9 cellular contexts compared by ENCODE assay signal in the genomic region with DNA sequence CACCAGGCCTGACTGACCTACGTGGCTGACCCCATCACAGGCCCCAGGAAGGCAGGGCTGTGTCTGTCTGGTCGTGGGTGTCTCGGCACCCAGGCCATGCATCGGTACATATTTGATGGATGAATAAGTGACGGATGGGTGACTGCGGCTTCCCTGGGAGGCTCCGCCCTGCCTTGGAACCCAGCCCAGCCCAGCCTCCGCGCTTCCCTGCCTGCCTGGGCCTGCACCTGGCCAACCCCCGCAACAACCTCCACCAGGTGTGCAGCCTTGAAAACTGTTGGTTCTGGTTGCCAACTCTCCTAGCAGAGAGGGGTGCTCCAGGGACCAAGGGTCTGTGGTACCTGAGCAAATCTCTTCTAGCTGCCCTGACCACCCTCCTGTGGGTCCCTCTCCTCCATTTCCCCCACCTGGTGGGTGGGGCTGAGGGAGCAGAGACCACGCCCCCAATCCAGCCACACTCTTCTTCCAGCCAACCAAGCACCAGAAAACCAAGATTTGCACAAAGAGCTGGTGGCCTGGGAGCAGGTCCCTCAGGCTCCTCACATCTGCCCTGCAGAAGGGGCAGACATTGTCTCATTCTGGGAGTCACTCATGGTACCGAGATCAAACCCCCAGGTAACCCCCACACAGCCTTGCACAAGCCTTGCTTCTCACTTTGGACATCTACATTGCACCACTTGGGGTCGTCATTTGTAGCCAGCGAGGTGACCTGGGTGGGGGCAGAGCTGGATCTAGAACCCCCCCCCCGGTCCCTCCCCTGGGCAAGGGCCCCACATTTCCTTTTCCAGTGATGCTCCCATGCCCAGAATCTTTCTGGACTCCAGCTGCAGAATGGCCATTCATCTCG.
DNase-seq lines count a peak whose midpoint lies in the region; ATAC-seq, FAIRE-seq and TF ChIP-seq lines count a peak whose summit lies in the region.
"Had no signal": no experiment of that assay in that cellular context is flagged by ENCODE, and none has a peak within 500 bp of the region (broad histone marks: within the 10 kb centered on the region; RNA-seq: fewer than 3 reads in every experiment).

No MANE protein-coding gene starts in this region.

- H4K20me1 ChIP-seq in HepG2 (ENCODE audit: insufficient read depth, low read length): no peaks in the 10 kb centered on the region

- TF ChIP-seq CTCF in RWPE1 (conservative IDR thresholded peaks at IDR 0.05; ENCODE audit: low read depth) (no peak), HepG2 (CRISPR knock-in tag; IDR thresholded peaks at IDR 0.05) (no peak)

- no peak overlapping the region for H3K27ac ChIP-seq in HUES6 (ENCODE audit: low read depth, low read length)
- peak overlapping the region; percentile 87 for H3K27ac ChIP-seq in RWPE1
- H3K27ac ChIP-seq in HepG2 (ENCODE audit: extremely low read length, insufficient read depth, low read length): no peak overlapping the region

- peak; percentile 22 for ATAC-seq in HepG2
- ATAC-seq in GM19467 (IDR thresholded peaks at IDR 0.05; ENCODE audit: unreplicated experiment): no peak

- no peak for FAIRE-seq in HepG2 (lab: Jason Lieb, UNC)

- intact Hi-C loops in HepG2 (cut with micrococcal nuclease; ENCODE audit: unreplicated experiment): no loop called here

- H3K27me3 ChIP-seq in HUES6 (ENCODE audit: control insufficient read depth, insufficient read depth, low read length): no peaks in the 10 kb centered on the region
- peaks cover 0 to 53% of the 10 kb centered on the region in 2 experiments for H3K27me3 ChIP-seq in HepG2 (ENCODE audit: control insufficient read depth in 1 of 2, insufficient read depth in 2 of 2, low read length in 2 of 2)

- H3K9me3 ChIP-seq in HUES6 (ENCODE audit: control insufficient read depth, insufficient read depth, low read depth, low read length) (no peaks in the 10 kb centered on the region), HepG2 (ENCODE audit: low read length) (no peaks in the 10 kb centered on the region)

- TF ChIP-seq POLR2A in HepG2 (IDR thresholded peaks at IDR 0.05; ENCODE audit: insufficient read depth in 1 of 2, low read depth in 2 of 2, low read length in 2 of 2): no peak

- TF ChIP-seq RAD21 in HepG2 (CRISPR knock-in tag; IDR thresholded peaks at IDR 0.05): no peak

- POLR2A ChIA-PET in RWPE1 (lab: Yijun Ruan, JAX; ENCODE audit: low non-redundant PET): interaction anchor here (0.6 to 1.2 kb wide), 3 partner anchors 70 to 101 kb away, joined by 3 read pairs; a partner anchor contains a TSS
- POLR2A ChIA-PET in HepG2 (lab: Yijun Ruan, JAX): no interaction called here

- peak; percentile 56 for DNase-seq in ACHN
- peak; percentile 99 for DNase-seq in RWPE1 (ENCODE audit: low spot score)
- DNase-seq in HepG2 (ENCODE audit: low spot score): no peak
- no peak for DNase-seq in DMS114 treated with DMSO at 0.1 percent for 48 hours (lab: John Stamatoyannopoulos, UW; ENCODE audit: unreplicated experiment)
- no peak for DNase-seq in stimulated activated CD4-positive, alpha-beta T cell treated with anti-CD3 and anti-CD28 coated beads, Interleukin-15, amount 100 ng/mL, for 24 hours
- no peak for DNase-seq in hippocampal formation (lab: John Stamatoyannopoulos, UW)
- DNase-seq: GDM1 had no signal

- 0 out of 2 replicates have a peak overlapping the region, but pooled peaks have one; percentile 7 for H3K4me2 ChIP-seq in HepG2 (ENCODE audit: low read depth, low read length)

- in situ Hi-C loops in ACHN (cut with HindIII; ENCODE audit: low pct_ligation_motif_present, low pct_unique_long_range_greater_than_20kb, low sequenced_read_pairs): no loop called here
- in situ Hi-C loops in HepG2 (cut with HindIII; ENCODE audit: extremely low pct_ligation_motif_present, low pct_unique_long_range_greater_than_20kb): loop anchor here (5.0 kb wide), 1 partner anchor 51 kb away; no protein-coding TSS in a partner anchor

- no TSS peak for BruUV-seq in HepG2 (replicated peaks; lab: Mats Ljungman, UMichigan)

- CTCF ChIA-PET in RWPE1 (lab: Yijun Ruan, JAX) (interaction anchor here (0.6 to 0.7 kb wide), 2 partner anchors 15 to 222 kb away, joined by 3 read pairs; no protein-coding TSS in a partner anchor), HepG2 (lab: Yijun Ruan, JAX; ENCODE audit: low intra/inter-chr PET ratio, low total read pairs) (no interaction called here)

- H3K4me1 ChIP-seq in HUES6 (ENCODE audit: control insufficient read depth, insufficient read depth, low read length) (peaks cover 50% of the 10 kb centered on the region), HepG2 (ENCODE audit: insufficient read depth, low read length) (peaks cover 47% of the 10 kb centered on the region)

- H3K4me3 ChIP-seq in HUES6 (ENCODE audit: low read depth, low read length) (peak overlapping the region; percentile 37; the same call in 1 of the 2 replicates), HepG2 (replicated peaks in 1 of 3; ENCODE audit: insufficient read depth in 1 of 3, low read depth in 2 of 3, low read length in 3 of 3) (no peak overlapping the region)

- no peaks in the 10 kb centered on the region for H3K79me2 ChIP-seq in HepG2 (ENCODE audit: insufficient read depth, low read length)

- no peaks in the 10 kb centered on the region for H3K36me3 ChIP-seq in HUES6 (ENCODE audit: control insufficient read depth, insufficient read depth, low read length)
- H3K36me3 ChIP-seq in HepG2 (replicated peaks in 1 of 2; ENCODE audit: control insufficient read depth in 1 of 2, insufficient read depth in 2 of 2, low read length in 2 of 2): no peaks in the 10 kb centered on the region

- WGBS in HepG2 (ENCODE audit: low lambda C conversion rate): 38% methylated on average over 5 of the region's 16 CpGs

- H2AFZ ChIP-seq in HepG2 (ENCODE audit: low read length): no peak overlapping the region

- H3K9ac ChIP-seq in HUES6 (ENCODE audit: low read length) (no peak overlapping the region), HepG2 (ENCODE audit: insufficient read depth, low read depth, low read length) (no peak overlapping the region)

- TF ChIP-seq EP300 in HepG2 (IDR thresholded peaks at IDR 0.05; ENCODE audit: low read depth in 2 of 2, low read length in 2 of 2) (no peak), HepG2 (CRISPR knock-in tag; IDR thresholded peaks at IDR 0.05; ENCODE audit: borderline replicate concordance) (no peak)

TF ChIP-seq in HepG2, 621 proteins besides CTCF, POLR2A, EP300 and RAD21:
- TF ChIP-seq, protein P1, sequence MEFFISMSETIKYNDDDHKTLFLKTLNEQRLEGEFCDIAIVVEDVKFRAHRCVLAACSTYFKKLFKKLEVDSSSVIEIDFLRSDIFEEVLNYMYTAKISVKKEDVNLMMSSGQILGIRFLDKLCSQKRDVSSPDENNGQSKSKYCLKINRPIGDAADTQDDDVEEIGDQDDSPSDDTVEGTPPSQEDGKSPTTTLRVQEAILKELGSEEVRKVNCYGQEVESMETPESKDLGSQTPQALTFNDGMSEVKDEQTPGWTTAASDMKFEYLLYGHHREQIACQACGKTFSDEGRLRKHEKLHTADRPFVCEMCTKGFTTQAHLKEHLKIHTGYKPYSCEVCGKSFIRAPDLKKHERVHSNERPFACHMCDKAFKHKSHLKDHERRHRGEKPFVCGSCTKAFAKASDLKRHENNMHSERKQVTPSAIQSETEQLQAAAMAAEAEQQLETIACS (CRISPR knock-in tag; IDR thresholded peaks at IDR 0.05): no peak
- TF ChIP-seq FOSL2 (CRISPR knock-in tag; IDR thresholded peaks at IDR 0.05): peak; percentile 63

Comparison
In these comparisons a context has a peak if more than half of its experiments do, and no peak if none do; other contexts are left out.
1. DNase-seq: peak in ACHN (single experiment) and RWPE1 (single experiment); none in HepG2 (single experiment), DMS114 treated with DMSO at 0.1 percent for 48 hours (single experiment), stimulated activated CD4-positive, alpha-beta T cell treated with anti-CD3 and anti-CD28 coated beads, Interleukin-15, amount 100 ng/mL, for 24 hours (single experiment) and hippocampal formation (0 of 2).